9 cellular contexts compared by ENCODE assay signal in genomic region chr1:211503542-211503941, GRCh38. TPM values are rescaled to one million over a fixed set of nuclear protein-coding genes. Genes with fewer than 3 reads are reported as not detected.
"Had no signal": no experiment of that assay in that cellular context is flagged by ENCODE, and none has a peak within 500 bp of the region (broad histone marks: within the 10 kb centered on the region; RNA-seq: fewer than 3 reads in every experiment).

No MANE protein-coding gene starts in this region.

- H3K4me3 ChIP-seq: GM23338 had no signal

- DNase-seq: H9, HCEC 1CT had no signal

- H3K9me3 Mint-ChIP-seq: GM23338, H9 had no signal

- H3K27ac Mint-ChIP-seq: GM23338, H9, IgD-negative memory B cell had no signal

- H3K4me2 ChIP-seq: GM23338 had no signal

- H3K4me1 Mint-ChIP-seq: GM23338, H9, IgD-negative memory B cell had no signal

- H3K27ac ChIP-seq: HL-60 had no signal

- H3K4me3 Mint-ChIP-seq: GM23338, H9, IgD-negative memory B cell had no signal

- H2AFZ ChIP-seq: GM23338 had no signal

- FAIRE-seq: H1, H54, HepG2 had no signal

- ATAC-seq: GM23338, HepG2 had no signal

RNA-seq across cellular contexts. Expression of gene RD3, which starts 11.6 kb away (rescaled TPM):
- total RNA-seq: H9, HepG2, HT1080 had no signal
- polyA plus RNA-seq: GM23338, HepG2, IgD-negative memory B cell had no signal
